ENCODE assay signal across 35 cellular contexts in genomic region chr13:18961383-18962117, GRCh38.
"Had no signal": no experiment of that assay in that cellular context is flagged by ENCODE, and none has a peak within 500 bp of the region (broad histone marks: within the 10 kb centered on the region; RNA-seq: fewer than 3 reads in every experiment).

No MANE protein-coding gene starts in this region.

- H3K9me3 ChIP-seq: MG63 had no signal

- H3K4me3 ChIP-seq: MG63 had no signal

- DNase-seq: Karpas-422, Kasumi-1, MG63, MM.1S, MV-4-11, NCI-H1048, NCI-H1092, NCI-H1092 treated with DMSO at 0.1 percent for 48 hours, NCI-H1105, NCI-H1105 treated with DMSO at 0.1 percent for 48 hours, NCI-H1417, NCI-H1417 treated with DMSO at 0.1 percent for 48 hours, NCI-H1436, NCI-H1436 treated with DMSO at 0.1 percent for 48 hours, NCI-H146, NCI-H1694, NCI-H1694 treated with DMSO at 0.1 percent for 48 hours, NCI-H187, NCI-H187 treated with DMSO at 0.1 percent for 48 hours, NCI-H1930, NCI-H2029, NCI-H2029 treated with DMSO at 0.1 percent for 48 hours, NCI-H2081, NCI-H2081 treated with DMSO at 0.1 percent for 48 hours, NCI-H2107, NCI-H2171, NCI-H2171 treated with DMSO at 0.1 percent for 48 hours, NCI-H2227 treated with DMSO at 0.1 percent for 48 hours, NCI-H226, NCI-H345, NCI-H446, NCI-H446 treated with DMSO at 0.1 percent for 48 hours, NCI-H510A, NCI-H510A treated with DMSO at 0.1 percent for 48 hours, NCI-H524 had no signal

- H3K27me3 ChIP-seq: MG63 had no signal

- H3K36me3 ChIP-seq: MG63 had no signal
